Comparison of ENCODE assay signal across 27 cellular contexts in genomic region chr1:116943438-116943837, GRCh38. TPM values are rescaled to one million over a fixed set of nuclear protein-coding genes. Genes with fewer than 3 reads are reported as not detected.
DNase-seq lines count a peak whose midpoint lies in the region; ATAC-seq, FAIRE-seq and TF ChIP-seq lines count a peak whose summit lies in the region.
"Had no signal": no experiment of that assay in that cellular context is flagged by ENCODE, and none has a peak within 500 bp of the region (broad histone marks: within the 10 kb centered on the region; RNA-seq: fewer than 3 reads in every experiment).

No MANE protein-coding gene starts in this region.

- in situ Hi-C loops in GM12878 (cut with MboI) = no loop called here

- no peaks in the 10 kb centered on the region for H4K20me1 ChIP-seq in GM12878 (ENCODE audit: control insufficient read depth, insufficient read depth)

- no peak for TF ChIP-seq CTCF in GM12878 (IDR thresholded peaks at IDR 0.05 in 2 of 3, conservative IDR thresholded peaks at IDR 0.05 in 1 of 3; ENCODE audit: control insufficient read depth in 2 of 3, extremely low read depth in 1 of 3, insufficient read depth in 1 of 3, low read depth in 3 of 3, low read length in 3 of 3)

- no peaks in the 10 kb centered on the region for H3K36me3 Mint-ChIP-seq in activated T-cell treated with anti-CD3 and anti-CD28 coated beads, Interleukin-2, amount 50 U/mL, for 72 hours (ENCODE audit: insufficient read depth in 2 of 2)
- H3K36me3 Mint-ChIP-seq in stimulated activated memory B cell treated with anti-CD40 and anti-IgM and Interleukin-4, amounts not matched to agents 10 μg/mL and 1 μg/mL and 100 μg/mL, for 72 hours = no peaks in the 10 kb centered on the region
- H3K36me3 Mint-ChIP-seq: natural killer cell had no signal

- no peaks in the 10 kb centered on the region for H3K9me3 ChIP-seq in GM12878 (replicated peaks; ENCODE audit: control insufficient read depth, insufficient read depth, low read length)
- H3K9me3 ChIP-seq: left ventricle myocardium inferior, Peyer's patch, testis, vagina had no signal

- no peak for FAIRE-seq in GM12878 (lab: Jason Lieb, UNC)
- FAIRE-seq: GM18507, H54 had no signal

- no peaks in the 10 kb centered on the region for H3K4me1 ChIP-seq in GM12878 (ENCODE audit: control insufficient read depth, insufficient read depth, low read length)
- H3K4me1 ChIP-seq: parathyroid adenoma, testis had no signal

- RAD21 ChIA-PET in GM12878 (lab: Charles Lee; ENCODE audit: unreplicated experiment) = interaction anchor here (1.2 kb wide), 1 partner anchor 12 kb away, joined by 4 read pairs; no protein-coding TSS in a partner anchor

- POLR2A ChIA-PET in GM12878 (lab: Charles Lee) = no interaction called here

- H3K4me3 Mint-ChIP-seq in activated T-cell treated with anti-CD3 and anti-CD28 coated beads, Interleukin-2, amount 50 U/mL, for 72 hours = peak overlapping the region; percentile 7 to 24
- H3K4me3 Mint-ChIP-seq in stimulated activated memory B cell treated with anti-CD40 and anti-IgM and Interleukin-4, amounts not matched to agents 10 μg/mL and 1 μg/mL and 100 μg/mL, for 72 hours = no peak overlapping the region
- H3K4me3 Mint-ChIP-seq: activated B cell treated with CpG ODN at 0.5 μM for 24 hours, mesothelial cell of epicardium, natural killer cell had no signal

- WGBS in GM12878 (ENCODE audit: insufficient coverage, insufficient replicate concordance, low lambda C conversion rate, missing lambda C conversion rate) = 0% methylated on average over 1 of the region's 1 CpG

- no peak overlapping the region for H3K9ac ChIP-seq in GM12878 (ENCODE audit: control insufficient read depth, insufficient read depth, low read length)
- H3K9ac ChIP-seq: parathyroid adenoma had no signal

- SMC1A ChIA-PET in GM12878 (lab: Charles Lee; ENCODE audit: uncharacterized antibody, unreplicated experiment) = interaction anchor here (0.7 to 2.0 kb wide), 5 partner anchors 10 to 128 kb away, joined by 3 to 7 read pairs (median 3); no protein-coding TSS in a partner anchor

- no peak for TF ChIP-seq POLR2A in GM12878 (IDR thresholded peaks at IDR 0.05; ENCODE audit: low read depth, low read length)

- H3K79me2 ChIP-seq in GM12878 (ENCODE audit: control insufficient read depth, insufficient read depth, low read length) = no peaks in the 10 kb centered on the region
- H3K79me2 ChIP-seq: parathyroid adenoma had no signal

- no peaks in the 10 kb centered on the region; a peak in 1 of 4 replicates for H3K27me3 ChIP-seq in GM12878 (replicated peaks in 1 of 2; ENCODE audit: control insufficient read depth in 2 of 2, insufficient read depth in 2 of 2, low read length in 1 of 2)
- H3K27me3 ChIP-seq: Peyer's patch, testis, vagina had no signal

- no peak overlapping the region for H3K4me3 ChIP-seq in GM12878
- H3K4me3 ChIP-seq: left ventricle myocardium inferior, Peyer's patch, SK-N-MC, testis, vagina had no signal

- no peak for TF ChIP-seq EP300 in GM12878 (IDR thresholded peaks at IDR 0.05; ENCODE audit: borderline replicate concordance in 1 of 2, control insufficient read depth in 1 of 2, low read depth in 2 of 2, low read length in 2 of 2)

- H3K36me3 ChIP-seq in GM12878 (ENCODE audit: control insufficient read depth in 2 of 2, insufficient read depth in 2 of 2, low read length in 1 of 2) = no peaks in the 10 kb centered on the region; a peak in 1 of 4 replicates

- BruUV-seq in GM12878 (replicated peaks; lab: Mats Ljungman, UMichigan) = no TSS peak

- TF ChIP-seq RAD21 in GM12878 (IDR thresholded peaks at IDR 0.05; ENCODE audit: insufficient read depth, low read depth, low read length) = no peak

- H3K9me3 Mint-ChIP-seq in activated T-cell treated with anti-CD3 and anti-CD28 coated beads, Interleukin-2, amount 50 U/mL, for 72 hours = no peaks in the 10 kb centered on the region
- no peaks in the 10 kb centered on the region for H3K9me3 Mint-ChIP-seq in stimulated activated memory B cell treated with anti-CD40 and anti-IgM and Interleukin-4, amounts not matched to agents 10 μg/mL and 1 μg/mL and 100 μg/mL, for 72 hours
- H3K9me3 Mint-ChIP-seq: activated B cell treated with CpG ODN at 0.5 μM for 24 hours, mesothelial cell of epicardium, natural killer cell had no signal

- H3K27ac Mint-ChIP-seq in activated T-cell treated with anti-CD3 and anti-CD28 coated beads, Interleukin-2, amount 50 U/mL, for 72 hours = no peak overlapping the region
- no peak overlapping the region for H3K27ac Mint-ChIP-seq in stimulated activated memory B cell treated with anti-CD40 and anti-IgM and Interleukin-4, amounts not matched to agents 10 μg/mL and 1 μg/mL and 100 μg/mL, for 72 hours
- H3K27ac Mint-ChIP-seq: activated B cell treated with CpG ODN at 0.5 μM for 24 hours, mesothelial cell of epicardium, natural killer cell had no signal

- DNase-seq in activated T-cell treated with anti-CD3 and anti-CD28 coated beads, Interleukin-2, amount 50 U/mL, for 72 hours = peak in 1 of 2 donors; percentile 22
- no peak for DNase-seq in activated T-cell treated with anti-CD3 and anti-CD28 coated beads, Interleukin-2, amount 50 U/mL, for 1 hour
- no peak for DNase-seq in GM12878 (ENCODE audit: low read depth, low spot score)
- DNase-seq in T-helper 2 cell = no peak
- no peak for DNase-seq in NCI-H1048 (lab: John Stamatoyannopoulos, UW)
- DNase-seq: activated B cell treated with CpG ODN at 0.5 μM for 24 hours; anterior cingulate cortex; C1 segment of cervical spinal cord; central memory CD4-positive, alpha-beta T cell; left ventricle myocardium inferior; MM.1S; natural killer cell; NCI-H1436 treated with DMSO at 0.1 percent for 48 hours; NCI-H510A; Peyer's patch; testis had no signal

- H3K4me2 ChIP-seq in GM12878 (ENCODE audit: control insufficient read depth, insufficient read depth) = no peak overlapping the region

- CTCF ChIA-PET in GM12878 (lab: Yijun Ruan, JAX) = interaction anchor here (1.0 to 1.9 kb wide), 4 partner anchors 9 to 96 kb away, joined by 3 to 7 read pairs (median 4); no protein-coding TSS in a partner anchor

- H3K4me1 Mint-ChIP-seq in activated T-cell treated with anti-CD3 and anti-CD28 coated beads, Interleukin-2, amount 50 U/mL, for 72 hours (ENCODE audit: low read depth) = peaks cover 35% of the 10 kb centered on the region
- H3K4me1 Mint-ChIP-seq in stimulated activated memory B cell treated with anti-CD40 and anti-IgM and Interleukin-4, amounts not matched to agents 10 μg/mL and 1 μg/mL and 100 μg/mL, for 72 hours = no peaks in the 10 kb centered on the region
- H3K4me1 Mint-ChIP-seq: activated B cell treated with CpG ODN at 0.5 μM for 24 hours had no signal

- H3K27ac ChIP-seq in GM12878 (ENCODE audit: control insufficient read depth, insufficient read depth) = no peak overlapping the region
- H3K27ac ChIP-seq: epithelial cell of prostate, left ventricle myocardium inferior, parathyroid adenoma, Peyer's patch, SK-N-MC, testis, vagina had no signal

- H3K27me3 Mint-ChIP-seq in activated T-cell treated with anti-CD3 and anti-CD28 coated beads, Interleukin-2, amount 50 U/mL, for 72 hours (ENCODE audit: low read depth) = no peaks in the 10 kb centered on the region
- peaks cover 19% of the 10 kb centered on the region for H3K27me3 Mint-ChIP-seq in stimulated activated memory B cell treated with anti-CD40 and anti-IgM and Interleukin-4, amounts not matched to agents 10 μg/mL and 1 μg/mL and 100 μg/mL, for 72 hours
- H3K27me3 Mint-ChIP-seq: activated B cell treated with CpG ODN at 0.5 μM for 24 hours had no signal

- peak; percentile 76 to 88 for ATAC-seq in activated T-cell treated with anti-CD3 and anti-CD28 coated beads, Interleukin-2, amount 50 U/mL, for 72 hours (replicated peaks in 1 of 2)
- ATAC-seq in HG03039 (IDR thresholded peaks at IDR 0.05; ENCODE audit: unreplicated experiment) = peak; percentile 58
- ATAC-seq in GM12878 = peak; percentile 74
- peak; percentile 24 for ATAC-seq in stimulated activated memory B cell treated with anti-CD40 and anti-IgM and Interleukin-4, amounts not matched to agents 10 μg/mL and 1 μg/mL and 100 μg/mL, for 72 hours
- ATAC-seq in GM21390 (IDR thresholded peaks at IDR 0.05; ENCODE audit: unreplicated experiment) = no peak
- ATAC-seq: natural killer cell, sciatic nerve had no signal

- no peak overlapping the region for H2AFZ ChIP-seq in GM12878 (ENCODE audit: control insufficient read depth, low read depth, low read length)
- H2AFZ ChIP-seq: parathyroid adenoma had no signal

- intact Hi-C loops in GM12878 (cut with micrococcal nuclease; ENCODE audit: unreplicated experiment) = no loop called here

RNA-seq across cellular contexts. Expression of gene PTGFRN, which starts 33.7 kb away (rescaled TPM):
- 10 to 100 TPM; 14.0 to 14.8 TPM for total RNA-seq in activated T-cell treated with anti-CD3 and anti-CD28 coated beads, Interleukin-2, amount 50 U/mL, for 72 hours
- total RNA-seq in GM12878 (2013; cell fraction: nucleolus; rRNA removed) = 15.1 and 18.7 TPM in 2 replicates
- total RNA-seq in GM12878 (2014; rRNA removed) = 5.5 and 9.9 TPM in 2 replicates
- total RNA-seq in GM12878 (2014; rRNA removed; fragmentation: Illumina TruSeq; extraction: Trizol) = 5.8 TPM in 2 replicates
- total RNA-seq in GM12878 (2021) = 8.3 and 8.9 TPM in 2 replicates
- polyA plus RNA-seq in GM12878 (2011; ENCODE audit: low read depth) = 0.04 TPM
- polyA plus RNA-seq in GM12878 (2011; rRNA removed) = 2.8 and 3.5 TPM in 2 replicates
- 1.7 and 2.1 TPM in 2 replicates for polyA plus RNA-seq in GM12878 (2011; cell fraction: cytosol; rRNA removed)
- polyA plus RNA-seq in GM12878 (2011; cell fraction: nucleus; rRNA removed) = 0.94 and 1.6 TPM in 2 replicates
- polyA plus RNA-seq in GM12878 (2012) = 0.04 and 0.15 TPM in 2 replicates
- polyA plus RNA-seq in GM12878 (2014; fragmentation: Illumina TruSeq; extraction: Trizol) = 2.4 and 5.3 TPM in 2 replicates
- polyA plus RNA-seq in GM12878 (2014; fragmentation: Nextera tagmentation; extraction: Ambion mirVana) = 1 to 10 TPM; 4.9 to 7.2 TPM
- 3.9 and 4.4 TPM in 2 replicates for polyA plus RNA-seq in GM12878 (2014; rRNA removed)
- polyA plus RNA-seq in GM12878 (2016; fragmentation: Nextera tagmentation; extraction: Ambion mirVana) = 1 to 10 TPM; 2.7 to 3.1 TPM
- 4.0 and 5.3 TPM in 2 replicates for polyA minus RNA-seq in GM12878 (2011; rRNA and poly(A)+ RNA removed)
- 1.0 and 1.1 TPM in 2 replicates for polyA minus RNA-seq in GM12878 (2011; cell fraction: cytosol; rRNA and poly(A)+ RNA removed)
- polyA minus RNA-seq in GM12878 (2011; cell fraction: nucleus; rRNA and poly(A)+ RNA removed) = 0.85 and 4.0 TPM in 2 replicates
- total RNA-seq: activated B cell treated with CpG ODN at 0.5 μM for 24 hours had no signal

RNA-seq across cellular contexts. Expression of gene CD101, which starts 58.1 kb away (rescaled TPM):
- total RNA-seq in activated T-cell treated with anti-CD3 and anti-CD28 coated beads, Interleukin-2, amount 50 U/mL, for 72 hours = 1 to 10 TPM; 2.0 to 3.0 TPM
- total RNA-seq in GM12878 (2013; cell fraction: nucleolus; rRNA removed) = 5.1 and 5.4 TPM in 2 replicates
- total RNA-seq in GM12878 (2014; rRNA removed) (1.9 and 3.1 TPM in 2 replicates), GM12878 (2014; rRNA removed; fragmentation: Illumina TruSeq; extraction: Trizol) (3.2 and 3.7 TPM in 2 replicates), GM12878 (2021) (3.1 and 4.5 TPM in 2 replicates)
- polyA plus RNA-seq in GM12878 (2011; ENCODE audit: low read depth) = 0.29 TPM
- polyA plus RNA-seq in GM12878 (2011; rRNA removed) (4.3 and 7.9 TPM in 2 replicates), GM12878 (2014; fragmentation: Illumina TruSeq; extraction: Trizol) (3.3 and 4.6 TPM in 2 replicates), GM12878 (2014; fragmentation: Nextera tagmentation; extraction: Ambion mirVana) (1 to 10 TPM; 1.9 to 2.7 TPM), GM12878 (2014; rRNA removed) (1.8 and 4.0 TPM in 2 replicates), GM12878 (2016; fragmentation: Nextera tagmentation; extraction: Ambion mirVana) (1 to 10 TPM in 1 of 2 experiments, under 1 TPM in 1; 0.56 to 1.5 TPM)
- 10.6 and 11.1 TPM in 2 replicates for polyA plus RNA-seq in GM12878 (2011; cell fraction: cytosol; rRNA removed)
- polyA plus RNA-seq in GM12878 (2011; cell fraction: nucleus; rRNA removed) = 8.1 and 10.1 TPM in 2 replicates
- polyA plus RNA-seq in GM12878 (2012) = 0.52 and 1.1 TPM in 2 replicates
- polyA minus RNA-seq in GM12878 (2011; rRNA and poly(A)+ RNA removed) = 15.1 and 22.9 TPM in 2 replicates
- 5.5 and 8.8 TPM in 2 replicates for polyA minus RNA-seq in GM12878 (2011; cell fraction: cytosol; rRNA and poly(A)+ RNA removed)
- polyA minus RNA-seq in GM12878 (2011; cell fraction: nucleus; rRNA and poly(A)+ RNA removed) = 4.0 and 7.7 TPM in 2 replicates
